9 cellular contexts compared by ENCODE assay signal in genomic region chr1:40014812-40015594, GRCh38. TPM values are rescaled to one million over a fixed set of nuclear protein-coding genes. Genes with fewer than 3 reads are reported as not detected.
DNase-seq lines count a peak whose midpoint lies in the region; ATAC-seq and TF ChIP-seq lines count a peak whose summit lies in the region.
"Had no signal": no experiment of that assay in that cellular context is flagged by ENCODE, and none has a peak within 500 bp of the region (broad histone marks: within the 10 kb centered on the region; RNA-seq: fewer than 3 reads in every experiment).

No MANE protein-coding gene starts in this region.

- no peak for TF ChIP-seq CTCF in HFF-Myc (IDR thresholded peaks at IDR 0.05; ENCODE audit: low read depth, low read length, missing control alignments)
- TF ChIP-seq CTCF in kidney epithelial cell (IDR thresholded peaks at IDR 0.05; ENCODE audit: insufficient read depth, low read length, poor library complexity, severe bottlenecking): no peak
- no peak for TF ChIP-seq CTCF in GM13977 (IDR thresholded peaks at IDR 0.05; ENCODE audit: extremely low read depth, insufficient read depth, missing control alignments)

- DNase-seq in AG20443 (ENCODE audit: low spot score) (peak; percentile 85), HFF-Myc (ENCODE audit: extremely low read depth, low read depth) (peak; percentile 47), amniotic stem cell (lab: John Stamatoyannopoulos, UW) (peak; percentile 78), kidney epithelial cell (ENCODE audit: low read depth) (peak; percentile 63), T-helper 1 cell (no peak), HUDEP-2 (lab: John Stamatoyannopoulos, UW; ENCODE audit: unreplicated experiment in 76 of 76) (no peak), GM13977 (ENCODE audit: low spot score) (no peak)
- DNase-seq: activated CD4-positive, alpha-beta T cell treated with anti-CD3 and anti-CD28 coated beads for 4 hours had no signal

- in situ Hi-C loops in GM13977 (cut with MboI; ENCODE audit: low pct_unique_long_range_greater_than_20kb, low sequenced_read_pairs, unreplicated experiment): no loop called here

- no peaks in the 10 kb centered on the region for H3K36me3 ChIP-seq in kidney epithelial cell (ENCODE audit: control insufficient read depth, insufficient read depth, low read length)

- no peaks in the 10 kb centered on the region for H3K27me3 ChIP-seq in kidney epithelial cell (ENCODE audit: control insufficient read depth, insufficient read depth, low read length)

- no peak for ATAC-seq in GM21786 (IDR thresholded peaks at IDR 0.05; ENCODE audit: unreplicated experiment)

- H3K4me3 ChIP-seq in HFF-Myc (replicated peaks; ENCODE audit: low read depth, low read length) (no peak overlapping the region), kidney epithelial cell (ENCODE audit: low read depth, low read length) (no peak overlapping the region)

RNA-seq across cellular contexts. Expression of gene CAP1, which starts 25.5 kb away (rescaled TPM):
- 428 and 441 TPM in 2 replicates for total RNA-seq in kidney epithelial cell

Comparison
In these comparisons a context has a peak if more than half of its experiments do, and no peak if none do; other contexts are left out.
1. DNase-seq: peak in AG20443 (single experiment), HFF-Myc (single experiment), amniotic stem cell (single experiment) and kidney epithelial cell (single experiment); none in T-helper 1 cell (0 of 5), HUDEP-2 (0 of 76) and GM13977 (single experiment).